ENCODE assay signal across 7 cellular contexts in the genomic region with DNA sequence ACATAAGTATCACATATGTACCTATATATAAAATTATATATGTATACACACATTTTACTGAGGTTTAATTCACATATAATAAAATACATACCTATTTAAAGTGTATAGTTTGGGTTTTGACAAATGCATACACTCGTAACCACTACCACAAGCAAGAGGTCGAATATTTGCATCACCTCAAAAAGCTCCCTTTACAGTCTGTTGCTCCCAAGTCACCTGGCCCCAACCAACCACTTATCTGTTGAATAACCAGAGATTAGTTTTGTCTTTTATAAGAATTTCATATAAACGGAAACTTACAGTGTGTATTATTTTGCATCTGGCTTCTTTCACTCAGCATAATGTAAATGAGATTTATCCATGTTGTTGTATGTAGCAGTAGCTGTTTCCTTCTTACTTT.
"Had no signal": no experiment of that assay in that cellular context is flagged by ENCODE, and none has a peak within 500 bp of the region (broad histone marks: within the 10 kb centered on the region; RNA-seq: fewer than 3 reads in every experiment).

No MANE protein-coding gene starts in this region.

- H3K27ac ChIP-seq: HL-60 had no signal

- H3K4me3 ChIP-seq: GM23338, K562 had no signal

- H2AFZ ChIP-seq: GM23338 had no signal

- H3K4me1 Mint-ChIP-seq: GM23338, H9 had no signal

- DNase-seq: H9, HCEC 1CT, IMR-90, KG1 had no signal

- H3K4me2 ChIP-seq: GM23338 had no signal

- H3K9me3 Mint-ChIP-seq: GM23338, H9 had no signal

- H3K27ac Mint-ChIP-seq: GM23338, H9 had no signal

- ATAC-seq: GM23338, K562 had no signal

- H3K4me3 Mint-ChIP-seq: GM23338, H9 had no signal
